In genomic region chr5:159768243-159768642, GRCh38 we compare ENCODE assay signal across 28 cellular contexts.
DNase-seq lines count a peak whose midpoint lies in the region; ATAC-seq, FAIRE-seq and TF ChIP-seq lines count a peak whose summit lies in the region.
"Had no signal": no experiment of that assay in that cellular context is flagged by ENCODE, and none has a peak within 500 bp of the region (broad histone marks: within the 10 kb centered on the region; RNA-seq: fewer than 3 reads in every experiment).

No MANE protein-coding gene starts in this region.

- H3K27me3 Mint-ChIP-seq in astrocyte (ENCODE audit: low read depth, unreplicated experiment): no peaks in the 10 kb centered on the region

- peaks cover 4% of the 10 kb centered on the region for H3K9me3 Mint-ChIP-seq in astrocyte (ENCODE audit: unreplicated experiment)
- H3K9me3 Mint-ChIP-seq: activated T-helper 1 cell treated with anti-CD3 and anti-CD28 coated beads, Interleukin-12 subunit alpha, Interleukin-12 subunit beta, Interleukin-2, Interleukin-4 antibody, amounts not matched to agents 30 ng/mL and 10 ng/mL and 1 ng/mL, durations not matched to agents 14 hours and 24 hours and 36 hours; stimulated activated naive CD8-positive, alpha-beta T cell treated with anti-CD3 and anti-CD28 coated beads, Interleukin-15, amount 100 ng/mL, for 72 hours had no signal

- no peaks in the 10 kb centered on the region for H4K20me1 ChIP-seq in SK-N-SH (ENCODE audit: insufficient read depth)
- no peaks in the 10 kb centered on the region for H4K20me1 ChIP-seq in astrocyte (ENCODE audit: insufficient read depth, low read length)

- intact Hi-C loops in upper lobe of right lung (cut with DNase I): no loop called here

- no peak overlapping the region for H3K4me2 ChIP-seq in SK-N-SH
- no peak overlapping the region for H3K4me2 ChIP-seq in astrocyte (ENCODE audit: low read length)
- H3K4me2 ChIP-seq: PC-9 had no signal

- H3K27ac ChIP-seq in SK-N-SH (ENCODE audit: low read depth in 2 of 2, low read length in 1 of 2) (peak overlapping the region in 1 of 2 experiments; percentile 32; a peak in 1 of 4 replicates), astrocyte (ENCODE audit: low read depth, low read length) (no peak overlapping the region), iPS-18a (ENCODE audit: low read length) (peak overlapping the region; percentile 79), upper lobe of right lung (peak overlapping the region; percentile 0)
- H3K27ac ChIP-seq: 22Rv1, PC-9, right lobe of liver, transverse colon had no signal

- H3K27me3 ChIP-seq in SK-N-SH (ENCODE audit: insufficient read depth) (no peaks in the 10 kb centered on the region), astrocyte (ENCODE audit: insufficient read depth, low read length) (no peaks in the 10 kb centered on the region), iPS-18a (ENCODE audit: control insufficient read depth, insufficient read depth, low read length) (peaks cover 7% of the 10 kb centered on the region), upper lobe of right lung (no peaks in the 10 kb centered on the region)
- H3K27me3 ChIP-seq: right lobe of liver had no signal

- FAIRE-seq in astrocyte (lab: Jason Lieb, UNC): no peak
- no peak for FAIRE-seq in D721Med (lab: Jason Lieb, UNC)
- FAIRE-seq: GM19239, HTR-8/SVneo had no signal

- no peak for TF ChIP-seq CTCF in SK-N-SH (IDR thresholded peaks at IDR 0.05)
- TF ChIP-seq CTCF in astrocyte (IDR thresholded peaks at IDR 0.05; ENCODE audit: insufficient read depth, low read depth, low read length): no peak
- no peak for TF ChIP-seq CTCF in upper lobe of right lung (IDR thresholded peaks at IDR 0.05)
- TF ChIP-seq CTCF in D721Med (IDR thresholded peaks at IDR 0.05; ENCODE audit: insufficient read depth, missing control alignments): no peak

- peak overlapping the region; percentile 66; the same call in 1 of the 2 replicates for H2AFZ ChIP-seq in SK-N-SH (ENCODE audit: low read depth)
- peak overlapping the region; percentile 29 for H2AFZ ChIP-seq in astrocyte (ENCODE audit: low read depth, low read length)
- H2AFZ ChIP-seq: PC-9 had no signal

- no peaks in the 10 kb centered on the region for H3K36me3 Mint-ChIP-seq in astrocyte (ENCODE audit: low read depth, unreplicated experiment)
- H3K36me3 Mint-ChIP-seq: activated CD8-positive, alpha-beta memory T cell treated with anti-CD3 and anti-CD28 coated beads, Interleukin-2, amount 10 ng/mL, durations not matched to agents 7 days and 5 days; naive thymus-derived CD4-positive, alpha-beta T cell had no signal

- peaks cover 0 to 16% of the 10 kb centered on the region in 2 experiments; a peak in 1 of 4 replicates for H3K4me1 ChIP-seq in SK-N-SH (ENCODE audit: control insufficient read depth in 1 of 2, insufficient read depth in 2 of 2, low read depth in 1 of 2, low read length in 1 of 2)
- peaks cover 33% of the 10 kb centered on the region for H3K4me1 ChIP-seq in astrocyte (ENCODE audit: insufficient read depth, low read length)
- H3K4me1 ChIP-seq in iPS-18a (ENCODE audit: control insufficient read depth, low read depth, low read length): peaks cover 18% of the 10 kb centered on the region
- H3K4me1 ChIP-seq in upper lobe of right lung: no peaks in the 10 kb centered on the region
- H3K4me1 ChIP-seq: BE2C, right lobe of liver had no signal

- H3K4me3 Mint-ChIP-seq in astrocyte (ENCODE audit: unreplicated experiment): no peak overlapping the region
- H3K4me3 Mint-ChIP-seq: activated CD4-positive, alpha-beta T cell treated with anti-CD3 and anti-CD28 coated beads for 36 hours; activated CD8-positive, alpha-beta memory T cell treated with anti-CD3 and anti-CD28 coated beads, Interleukin-2, amount 10 ng/mL, durations not matched to agents 7 days and 5 days; activated T-helper 1 cell treated with anti-CD3 and anti-CD28 coated beads, Interleukin-12 subunit alpha, Interleukin-12 subunit beta, Interleukin-2, Interleukin-4 antibody, amounts not matched to agents 30 ng/mL and 10 ng/mL and 1 ng/mL, durations not matched to agents 14 hours and 24 hours and 36 hours; naive thymus-derived CD4-positive, alpha-beta T cell; stimulated activated naive CD8-positive, alpha-beta T cell treated with anti-CD3 and anti-CD28 coated beads, Interleukin-15, amount 100 ng/mL, for 72 hours had no signal

- H3K36me3 ChIP-seq in SK-N-SH (replicated peaks in 1 of 2; ENCODE audit: control insufficient read depth in 1 of 2, insufficient read depth in 2 of 2, low read length in 1 of 2) (no peaks in the 10 kb centered on the region), astrocyte (ENCODE audit: insufficient read depth, low read length) (no peaks in the 10 kb centered on the region), iPS-18a (ENCODE audit: control insufficient read depth, low read depth, low read length) (no peaks in the 10 kb centered on the region), upper lobe of right lung (no peaks in the 10 kb centered on the region)
- H3K36me3 ChIP-seq: BE2C, right lobe of liver, transverse colon had no signal

- H3K4me3 ChIP-seq in SK-N-SH (ENCODE audit: low read depth in 2 of 2, low read length in 1 of 2) (no peak overlapping the region), astrocyte (ENCODE audit: insufficient read depth, low read depth, low read length) (no peak overlapping the region), iPS-18a (ENCODE audit: low read length) (peak overlapping the region; percentile 22), upper lobe of right lung (no peak overlapping the region)
- H3K4me3 ChIP-seq: PC-9, right lobe of liver, transverse colon had no signal

- ATAC-seq in SK-N-SH treated with all-trans-retinoic acid at 6 μM for 48 hours (no peak), upper lobe of right lung (no peak), HG03571 (IDR thresholded peaks at IDR 0.05; ENCODE audit: unreplicated experiment) (no peak), HG03439 (IDR thresholded peaks at IDR 0.05; ENCODE audit: unreplicated experiment) (no peak)
- ATAC-seq: activated CD4-positive, alpha-beta T cell treated with anti-CD3 and anti-CD28 coated beads for 36 hours; activated CD8-positive, alpha-beta memory T cell treated with anti-CD3 and anti-CD28 coated beads, Interleukin-2, amount 10 ng/mL, durations not matched to agents 7 days and 5 days; esophagus mucosa; naive thymus-derived CD4-positive, alpha-beta T cell; right lobe of liver; stimulated activated naive CD8-positive, alpha-beta T cell treated with anti-CD3 and anti-CD28 coated beads, Interleukin-15, amount 100 ng/mL, for 72 hours had no signal

- WGBS in SK-N-SH (ENCODE audit: low lambda C conversion rate): 38% methylated on average over 2 of the region's 2 CpGs

- TF ChIP-seq EP300 in SK-N-SH (IDR thresholded peaks at IDR 0.05; ENCODE audit: borderline replicate concordance in 1 of 2, low read depth in 1 of 2, low read length in 1 of 2): no peak

- no peak for TF ChIP-seq RAD21 in SK-N-SH (IDR thresholded peaks at IDR 0.05; ENCODE audit: low read length)

- CTCF ChIA-PET in SK-N-SH (lab: Yijun Ruan, JAX): no interaction called here

- no peaks in the 10 kb centered on the region for H3K79me2 ChIP-seq in SK-N-SH (ENCODE audit: insufficient read depth)
- H3K79me2 ChIP-seq in astrocyte (ENCODE audit: insufficient read depth, low read length): no peaks in the 10 kb centered on the region

- peaks cover 17% of the 10 kb centered on the region for H3K4me1 Mint-ChIP-seq in astrocyte (ENCODE audit: low read depth, unreplicated experiment)

- H3K9me3 ChIP-seq in SK-N-SH (no peaks in the 10 kb centered on the region), astrocyte (ENCODE audit: insufficient read depth, low read depth, low read length) (no peaks in the 10 kb centered on the region), iPS-18a (ENCODE audit: control insufficient read depth, low read depth, low read length) (no peaks in the 10 kb centered on the region), upper lobe of right lung (no peaks in the 10 kb centered on the region)
- H3K9me3 ChIP-seq: BE2C, right lobe of liver, transverse colon had no signal

- DNase-seq in SK-N-SH: no peak
- DNase-seq in astrocyte (ENCODE audit: low read depth): no peak
- DNase-seq in upper lobe of right lung: no peak
- no peak for DNase-seq in D721Med (ENCODE audit: insufficient read length, low spot score)
- DNase-seq: activated CD4-positive, alpha-beta T cell treated with anti-CD3 and anti-CD28 coated beads for 36 hours; activated CD8-positive, alpha-beta memory T cell treated with anti-CD3 and anti-CD28 coated beads, Interleukin-2, amount 10 ng/mL, durations not matched to agents 7 days and 5 days; activated naive CD4-positive, alpha-beta T cell treated with anti-CD3 and anti-CD28 coated beads, Interleukin-2, amount 50 U/mL, for 16 hours; BE2C; DMS79 treated with DMSO at 0.1 percent for 48 hours; effector memory CD4-positive, alpha-beta T cell; naive thymus-derived CD4-positive, alpha-beta T cell; NCI-H1105; NCI-H2029 treated with DMSO at 0.1 percent for 48 hours; NCI-H446 treated with DMSO at 0.1 percent for 48 hours; PC-9; right lobe of liver; SHP77; stimulated activated naive CD8-positive, alpha-beta T cell treated with anti-CD3 and anti-CD28 coated beads, Interleukin-15, amount 100 ng/mL, for 72 hours; transverse colon had no signal

- no peak overlapping the region for H3K27ac Mint-ChIP-seq in astrocyte (ENCODE audit: unreplicated experiment)
- H3K27ac Mint-ChIP-seq: activated CD4-positive, alpha-beta T cell treated with anti-CD3 and anti-CD28 coated beads for 36 hours; activated CD8-positive, alpha-beta memory T cell treated with anti-CD3 and anti-CD28 coated beads, Interleukin-2, amount 10 ng/mL, durations not matched to agents 7 days and 5 days; activated T-helper 1 cell treated with anti-CD3 and anti-CD28 coated beads, Interleukin-12 subunit alpha, Interleukin-12 subunit beta, Interleukin-2, Interleukin-4 antibody, amounts not matched to agents 30 ng/mL and 10 ng/mL and 1 ng/mL, durations not matched to agents 14 hours and 24 hours and 36 hours; naive thymus-derived CD4-positive, alpha-beta T cell; stimulated activated naive CD8-positive, alpha-beta T cell treated with anti-CD3 and anti-CD28 coated beads, Interleukin-15, amount 100 ng/mL, for 72 hours had no signal

- H3K9me2 ChIP-seq in SK-N-SH: no peaks in the 10 kb centered on the region

- H3F3A ChIP-seq in SK-N-SH (replicated peaks; ENCODE audit: insufficient read depth): peaks cover 4% of the 10 kb centered on the region

- H3K9ac ChIP-seq in SK-N-SH: no peak overlapping the region
- no peak overlapping the region for H3K9ac ChIP-seq in astrocyte (ENCODE audit: low read length)
- H3K9ac ChIP-seq in iPS-18a (ENCODE audit: low read length): no peak overlapping the region

- POLR2A ChIA-PET in SK-N-SH (lab: Yijun Ruan, JAX): no interaction called here

TF ChIP-seq in SK-N-SH, 30 proteins besides CTCF, POLR2A, EP300 and RAD21 (continues in another document):
- no peak for TF ChIP-seq EZH2phosphoT487 (IDR thresholded peaks at IDR 0.05; ENCODE audit: borderline replicate concordance, low read depth)
- TF ChIP-seq NRF1 (IDR thresholded peaks at IDR 0.05; ENCODE audit: low read depth, low read length): no peak
- TF ChIP-seq RFX5 (IDR thresholded peaks at IDR 0.05; ENCODE audit: low read length): no peak

TF ChIP-seq in SK-N-SH treated with all-trans-retinoic acid at 6 μM for 48 hours, 23 proteins besides CTCF, POLR2A, EP300 and RAD21 (continues in another document):
- TF ChIP-seq ISL1 (CRISPR knock-in tag; IDR thresholded peaks at IDR 0.05) (no peak), TCF4 (CRISPR knock-in tag; IDR thresholded peaks at IDR 0.05; ENCODE audit: borderline replicate concordance) (no peak), ZFP3 (CRISPR knock-in tag; IDR thresholded peaks at IDR 0.05) (no peak), OSR1 (CRISPR knock-in tag; IDR thresholded peaks at IDR 0.05) (no peak)
